ENCODE assay signal across 27 cellular contexts in genomic region chr15:57518779-57519410, GRCh38.
DNase-seq lines count a peak whose midpoint lies in the region; ATAC-seq, FAIRE-seq and TF ChIP-seq lines count a peak whose summit lies in the region.
"Had no signal": no experiment of that assay in that cellular context is flagged by ENCODE, and none has a peak within 500 bp of the region (broad histone marks: within the 10 kb centered on the region; RNA-seq: fewer than 3 reads in every experiment).

No MANE protein-coding gene starts in this region.

- dilution Hi-C loops in endothelial cell of umbilical vein (cut with MboI; ENCODE audit: extremely low pct_ligation_motif_present, low sequenced_read_pairs) = no loop called here

- H3K27me3 Mint-ChIP-seq in mesothelial cell of epicardium (ENCODE audit: low read depth) = no peaks in the 10 kb centered on the region
- H3K27me3 Mint-ChIP-seq: IgD-negative memory B cell had no signal

- intact Hi-C loops in K562 (cut with micrococcal nuclease) (no loop called here), endothelial cell of umbilical vein (cut with micrococcal nuclease) (no loop called here), prostate gland (cut with DNase I) (no loop called here)

- H3K27ac ChIP-seq in K562 (ENCODE audit: extremely low read depth, low read depth, low read length) = no peak overlapping the region
- H3K27ac ChIP-seq in endothelial cell of umbilical vein (ENCODE audit: insufficient read depth, low read depth, low read length) = no peak overlapping the region
- peak overlapping the region; percentile 12 to 85 for H3K27ac ChIP-seq in prostate gland
- H3K27ac ChIP-seq: A549, PC-9, SJSA1 had no signal

- H3K79me2 ChIP-seq in K562 (ENCODE audit: control insufficient read depth, insufficient read depth, low read length) (no peaks in the 10 kb centered on the region), endothelial cell of umbilical vein (ENCODE audit: control insufficient read depth, insufficient read depth, low read length) (no peaks in the 10 kb centered on the region)

- H3K4me1 Mint-ChIP-seq in mesothelial cell of epicardium = peaks cover 5% of the 10 kb centered on the region

- H3K27me3 ChIP-seq in K562 (ENCODE audit: control insufficient read depth in 2 of 2, insufficient read depth in 2 of 2, low read length in 2 of 2) = peaks cover 42 to 56% of the 10 kb centered on the region in 2 experiments
- H3K27me3 ChIP-seq in endothelial cell of umbilical vein (ENCODE audit: control insufficient read depth in 2 of 2, insufficient read depth in 2 of 2, low read length in 2 of 2) = no peaks in the 10 kb centered on the region
- H3K27me3 ChIP-seq in prostate gland (replicated peaks; ENCODE audit: insufficient read depth) = no peaks in the 10 kb centered on the region
- H3K27me3 ChIP-seq: SJSA1 had no signal

- H3K9me1 ChIP-seq in K562 (ENCODE audit: control insufficient read depth, insufficient read depth, low read length) = no peaks in the 10 kb centered on the region
- no peaks in the 10 kb centered on the region for H3K9me1 ChIP-seq in endothelial cell of umbilical vein (replicated peaks; ENCODE audit: control insufficient read depth, extremely low read depth, insufficient read depth, low read length)

- ATAC-seq in K562 = no peak
- no peak for ATAC-seq in HG03342 (IDR thresholded peaks at IDR 0.05; ENCODE audit: unreplicated experiment)
- ATAC-seq: A549; CD8-positive, alpha-beta T cell had no signal

- H3K9me3 ChIP-seq in K562 (replicated peaks; ENCODE audit: control insufficient read depth, insufficient read depth, low read depth, low read length) (no peaks in the 10 kb centered on the region; the same call in 1 of the 2 replicates), endothelial cell of umbilical vein (replicated peaks; ENCODE audit: control insufficient read depth, insufficient read depth, low read length) (no peaks in the 10 kb centered on the region), prostate gland (no peaks in the 10 kb centered on the region)
- H3K9me3 ChIP-seq: A549, Caco-2, HAP-1, SJSA1 had no signal

- DNase-seq in K562 (ENCODE audit: extremely low read depth in 1 of 4, low spot score in 3 of 4) (no peak), endothelial cell of umbilical vein (ENCODE audit: low read depth, low spot score) (no peak), mesothelial cell of epicardium (ENCODE audit: low spot score in 2 of 2, unreplicated experiment in 2 of 2) (no peak), prostate gland (ENCODE audit: low spot score) (no peak), NCI-H774 (lab: John Stamatoyannopoulos, UW) (no peak), HuH-7 (ENCODE audit: low spot score) (no peak), NCI-H2196 treated with DMSO at 0.1 percent for 48 hours (lab: John Stamatoyannopoulos, UW; ENCODE audit: unreplicated experiment) (no peak)
- DNase-seq: C1 segment of cervical spinal cord; Caco-2; CD8-positive, alpha-beta T cell; DMS79 treated with DMSO at 0.1 percent for 48 hours; GF-D8; GOT3; HFFc6; NCI-H1092 treated with DMSO at 0.1 percent for 48 hours; NCI-H1436; NCI-H187 treated with DMSO at 0.1 percent for 48 hours; NCI-H446; NCI-H524 treated with DMSO at 0.1 percent for 48 hours; PC-9; Right ventricle myocardium superior had no signal

- H3K4me3 ChIP-seq in K562 (no peak overlapping the region), endothelial cell of umbilical vein (replicated peaks in 1 of 3; ENCODE audit: insufficient read depth in 1 of 3, low read depth in 1 of 3, low read length in 3 of 3) (no peak overlapping the region), prostate gland (no peak overlapping the region)
- H3K4me3 ChIP-seq: A549, HAP-1, PC-9, SJSA1 had no signal

- BruUV-seq in K562 (replicated peaks; lab: Mats Ljungman, UMichigan) = no TSS peak
- BruUV-seq in endothelial cell of umbilical vein (replicated peaks; lab: Mats Ljungman, UMichigan) = no TSS peak

- H2AFZ ChIP-seq in K562 (ENCODE audit: low read depth, low read length) (no peak overlapping the region), endothelial cell of umbilical vein (ENCODE audit: low read depth, low read length) (peak overlapping the region; percentile 31)
- H2AFZ ChIP-seq: PC-9 had no signal

- FAIRE-seq in K562 (lab: Jason Lieb, UNC) = no peak
- FAIRE-seq in endothelial cell of umbilical vein (lab: Jason Lieb, UNC) = peak; percentile 77
- FAIRE-seq: A549, GM12891 had no signal

- in situ Hi-C loops in K562 (cut with MboI) = no loop called here

- TF ChIP-seq POLR2A in K562 (conservative IDR thresholded peaks at IDR 0.05) = no peak
- TF ChIP-seq POLR2A in endothelial cell of umbilical vein (IDR thresholded peaks at IDR 0.05; ENCODE audit: low read depth, low read length) = no peak
- no peak for TF ChIP-seq POLR2A in prostate gland (IDR thresholded peaks at IDR 0.05)

- peaks cover 13% of the 10 kb centered on the region for H3K36me3 Mint-ChIP-seq in mesothelial cell of epicardium
- H3K36me3 Mint-ChIP-seq: CD8-positive, alpha-beta T cell had no signal

- TF ChIP-seq CTCF in K562 (IDR thresholded peaks at IDR 0.05 in 2 of 3, conservative IDR thresholded peaks at IDR 0.05 in 1 of 3; ENCODE audit: insufficient read depth in 2 of 3, low read depth in 1 of 3, low read length in 3 of 3) = no peak
- TF ChIP-seq CTCF in endothelial cell of umbilical vein (IDR thresholded peaks at IDR 0.05; ENCODE audit: extremely low read depth in 1 of 2, insufficient read depth in 1 of 2, low read depth in 1 of 2, low read length in 2 of 2) = no peak
- no peak for TF ChIP-seq CTCF in mesothelial cell of epicardium (IDR thresholded peaks at IDR 0.05; ENCODE audit: unreplicated experiment)
- no peak for TF ChIP-seq CTCF in prostate gland (IDR thresholded peaks at IDR 0.05)

- peak overlapping the region; percentile 17 for H3K27ac Mint-ChIP-seq in mesothelial cell of epicardium
- H3K27ac Mint-ChIP-seq: CD8-positive, alpha-beta T cell; HFFc6; IgD-negative memory B cell had no signal

- H3K4me1 ChIP-seq in K562 (replicated peaks in 1 of 2; ENCODE audit: control insufficient read depth in 2 of 2, insufficient read depth in 2 of 2, low read length in 2 of 2) = no peaks in the 10 kb centered on the region
- H3K4me1 ChIP-seq in endothelial cell of umbilical vein (ENCODE audit: control insufficient read depth, extremely low read depth, insufficient read depth, low read length) = peaks cover 3% of the 10 kb centered on the region
- peaks cover 14% of the 10 kb centered on the region for H3K4me1 ChIP-seq in prostate gland (replicated peaks)
- H3K4me1 ChIP-seq: A549, Caco-2, HAP-1 had no signal

- no peak for TF ChIP-seq RAD21 in K562 (CRISPR knock-in tag; conservative IDR thresholded peaks at IDR 0.05 in 1 of 2, IDR thresholded peaks at IDR 0.05 in 1 of 2)

- no peak overlapping the region for H3K9ac ChIP-seq in K562 (ENCODE audit: insufficient read depth in 1 of 2, low read depth in 2 of 2, low read length in 2 of 2)
- H3K9ac ChIP-seq in endothelial cell of umbilical vein (replicated peaks; ENCODE audit: extremely low read depth, insufficient read depth, low read length) = no peak overlapping the region

- H4K20me1 ChIP-seq in K562 (replicated peaks; ENCODE audit: control insufficient read depth, insufficient read depth, low read length) (no peaks in the 10 kb centered on the region), endothelial cell of umbilical vein (replicated peaks; ENCODE audit: control insufficient read depth, extremely low read depth, insufficient read depth, low read length) (no peaks in the 10 kb centered on the region)

- no peak for TF ChIP-seq EP300 in K562 (IDR thresholded peaks at IDR 0.05; ENCODE audit: low read length)

- no peaks in the 10 kb centered on the region for H3K36me3 ChIP-seq in K562 (ENCODE audit: control insufficient read depth, insufficient read depth, low read length)
- H3K36me3 ChIP-seq in endothelial cell of umbilical vein (ENCODE audit: control insufficient read depth in 2 of 2, extremely low read depth in 1 of 2, insufficient read depth in 2 of 2, low read length in 2 of 2) = peaks cover 0 to 7% of the 10 kb centered on the region in 2 experiments
- H3K36me3 ChIP-seq in prostate gland = no peaks in the 10 kb centered on the region
- H3K36me3 ChIP-seq: HAP-1, SJSA1 had no signal

- WGBS in K562 (ENCODE audit: insufficient coverage, low coverage, missing lambda C conversion rate) = under 1% methylated on average over 12 of the region's 13 CpGs
- 82% methylated on average over 13 of the region's 13 CpGs for WGBS in prostate gland

- POLR2A ChIA-PET in K562 (lab: Yijun Ruan, JAX) = interaction anchor here (0.6 kb wide), 1 partner anchor 632 kb away, joined by 3 read pairs; no protein-coding TSS in a partner anchor
- POLR2A ChIA-PET in endothelial cell of umbilical vein (lab: Charles Lee) = no interaction called here

- CTCF ChIA-PET in K562 (lab: Yijun Ruan, JAX; ENCODE audit: low intra/inter-chr PET ratio) (interaction anchor here (0.9 kb wide), 1 partner anchor 8 kb away, joined by 3 read pairs; no protein-coding TSS in a partner anchor), endothelial cell of umbilical vein (lab: Charles Lee) (interaction anchor here (0.8 to 1.8 kb wide), 6 partner anchors 8 to 177 kb away, joined by 3 to 16 read pairs (median 6); partner anchors contain the start of gene CGNL1)

- H3K4me2 ChIP-seq in K562 (ENCODE audit: insufficient read depth, low read length) (no peak overlapping the region), endothelial cell of umbilical vein (ENCODE audit: insufficient read depth, low read length) (no peak overlapping the region)
- H3K4me2 ChIP-seq: A549, PC-9 had no signal

- H3K9me3 Mint-ChIP-seq in mesothelial cell of epicardium = no peaks in the 10 kb centered on the region
- H3K9me3 Mint-ChIP-seq: CD8-positive, alpha-beta T cell; HFFc6; IgD-negative memory B cell had no signal

- no peak overlapping the region for H3K4me3 Mint-ChIP-seq in mesothelial cell of epicardium
- H3K4me3 Mint-ChIP-seq: CD8-positive, alpha-beta T cell; HFFc6; IgD-negative memory B cell had no signal

TF ChIP-seq in K562, 482 proteins besides CTCF, POLR2A, EP300 and RAD21:
- TF ChIP-seq MAX (CRISPR knock-in tag; IDR thresholded peaks at IDR 0.05) (no peak), MEIS2 (IDR thresholded peaks at IDR 0.05; ENCODE audit: partially characterized antibody) (peak; percentile 23), ZZZ3 (IDR thresholded peaks at IDR 0.05) (no peak)

TF ChIP-seq in endothelial cell of umbilical vein, 7 proteins besides CTCF, POLR2A, EP300 and RAD21:
- peak; percentile 6 for TF ChIP-seq GATA2 (IDR thresholded peaks at IDR 0.05; ENCODE audit: insufficient read depth, insufficient read length, low read depth, low read length)
- TF ChIP-seq JUN (IDR thresholded peaks at IDR 0.05; ENCODE audit: borderline replicate concordance, insufficient read depth, insufficient read length, low read depth) = no peak
TF ChIP-seq in endothelial cell of umbilical vein: peak in this region for 1.

Comparison
In these comparisons a context has a peak if more than half of its experiments do, and no peak if none do; other contexts are left out.
1. H3K27ac ChIP-seq: peak in prostate gland (2 of 2); none in K562 (single experiment) and endothelial cell of umbilical vein (single experiment).